In genomic region chr4:98995183-98996055, GRCh38 we compare ENCODE assay signal across 8 cellular contexts. TPM values are rescaled to one million over a fixed set of nuclear protein-coding genes. Genes with fewer than 3 reads are reported as not detected.
DNase-seq lines count a peak whose midpoint lies in the region; ATAC-seq and TF ChIP-seq lines count a peak whose summit lies in the region.

TSS of gene METAP1 (plus strand) at chr4:98995721. CDS start at chr4:98995754, 33 bp downstream.

- no peaks in the 10 kb centered on the region for H3K9me3 Mint-ChIP-seq in progenitor cell of endocrine pancreas (ENCODE audit: low read depth)

- H3K36me3 Mint-ChIP-seq in progenitor cell of endocrine pancreas (ENCODE audit: insufficient read depth), result no peaks in the 10 kb centered on the region

- peak within 1 kb of the TSS; percentile 94 for H3K27ac Mint-ChIP-seq in progenitor cell of endocrine pancreas

- TF ChIP-seq CTCF in GM13976 (IDR thresholded peaks at IDR 0.05; ENCODE audit: borderline replicate concordance, control extremely low read depth, extremely low read depth, insufficient read depth, missing control alignments) (peak; percentile 90), progenitor cell of endocrine pancreas (IDR thresholded peaks at IDR 0.05; ENCODE audit: unreplicated experiment) (peak; percentile 49)

- DNase-seq in GM13976 (ENCODE audit: low spot score), result peak; percentile 96
- peak; percentile 85 for DNase-seq in NCI-H146 (lab: John Stamatoyannopoulos, UW)
- DNase-seq in T-helper 1 cell, result peak; percentile 93 to 98 (median 95)
- DNase-seq in amniotic epithelial cell (ENCODE audit: low read depth), result peak; percentile 92
- DNase-seq in left cardiac atrium, result peak; percentile 96
- DNase-seq in progenitor cell of endocrine pancreas (ENCODE audit: low spot score, unreplicated experiment), result peak; percentile 85
- DNase-seq in ureter (ENCODE audit: low spot score), result peak; percentile 94

- in situ Hi-C loops in GM13976 (cut with MboI; ENCODE audit: low sequenced_read_pairs, unreplicated experiment), result loop anchor here (25.0 kb wide), 1 partner anchor 417 kb away; no protein-coding TSS in a partner anchor

- H3K27me3 Mint-ChIP-seq in progenitor cell of endocrine pancreas, result no peaks in the 10 kb centered on the region

- peak; percentile 86 for ATAC-seq in HG02870 (IDR thresholded peaks at IDR 0.05; ENCODE audit: unreplicated experiment)
- peak; percentile 93 to 97 for ATAC-seq in left cardiac atrium

- intact Hi-C loops in left cardiac atrium (cut with DNase I), result loop anchor here (5.0 to 10.0 kb wide), 4 partner anchors 59 to 63 kb away; no protein-coding TSS in a partner anchor

- H3K4me3 Mint-ChIP-seq in progenitor cell of endocrine pancreas (ENCODE audit: low read depth), result peak within 1 kb of the TSS; percentile 86

- H3K4me1 Mint-ChIP-seq in progenitor cell of endocrine pancreas (ENCODE audit: low read depth), result peaks cover 27% of the 10 kb centered on the region

RNA-seq across cellular contexts. Expression of gene METAP1, which starts in this region (rescaled TPM):
- total RNA-seq in left cardiac atrium (10 to 100 TPM; 38.0 to 50.0 TPM), progenitor cell of endocrine pancreas (49.1 and 51.3 TPM in 2 replicates), ureter (96.5 TPM)

Comparison
In these comparisons a context has a peak if more than half of its experiments do, and no peak if none do; other contexts are left out.
1. Peak in every context shown above with its lines: DNase-seq and ATAC-seq.